ENCODE assay signal across 1 cellular context in genomic region chr11:10579700-10580099, GRCh38.
TF ChIP-seq lines count a peak whose summit lies in the region.

No MANE protein-coding gene starts in this region.

TF ChIP-seq in IMR-90, 13 proteins besides CTCF, POLR2A, EP300 and RAD21:
- TF ChIP-seq MXI1 (IDR thresholded peaks at IDR 0.05; ENCODE audit: borderline replicate concordance, low read depth, low read length) (no peak), NFE2L2 (IDR thresholded peaks at IDR 0.05; ENCODE audit: low read depth, low read length) (no peak), RFX5 (IDR thresholded peaks at IDR 0.05; ENCODE audit: low read depth, low read length) (no peak), CEBPB (IDR thresholded peaks at IDR 0.05; ENCODE audit: low read depth, low read length) (no peak), MAZ (IDR thresholded peaks at IDR 0.05; ENCODE audit: borderline replicate concordance, low read depth, low read length) (no peak), BHLHE40 (IDR thresholded peaks at IDR 0.05; ENCODE audit: low read depth, low read length) (no peak), SMC3 (IDR thresholded peaks at IDR 0.05; ENCODE audit: low read depth, low read length) (no peak), MAFK (IDR thresholded peaks at IDR 0.05; ENCODE audit: low read depth, low read length) (no peak), FOS (IDR thresholded peaks at IDR 0.05; ENCODE audit: low read depth, low read length) (no peak), CHD1 (IDR thresholded peaks at IDR 0.05; ENCODE audit: low read depth, low read length) (no peak)
- TF ChIP-seq, protein P1, sequence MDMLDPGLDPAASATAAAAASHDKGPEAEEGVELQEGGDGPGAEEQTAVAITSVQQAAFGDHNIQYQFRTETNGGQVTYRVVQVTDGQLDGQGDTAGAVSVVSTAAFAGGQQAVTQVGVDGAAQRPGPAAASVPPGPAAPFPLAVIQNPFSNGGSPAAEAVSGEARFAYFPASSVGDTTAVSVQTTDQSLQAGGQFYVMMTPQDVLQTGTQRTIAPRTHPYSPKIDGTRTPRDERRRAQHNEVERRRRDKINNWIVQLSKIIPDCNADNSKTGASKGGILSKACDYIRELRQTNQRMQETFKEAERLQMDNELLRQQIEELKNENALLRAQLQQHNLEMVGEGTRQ (IDR thresholded peaks at IDR 0.05; ENCODE audit: low read depth, low read length): no peak
TF ChIP-seq in IMR-90: peak in this region for 0.
